ENCODE assay signal across 25 cellular contexts in genomic region chr7:71329030-71329668, GRCh38.
"Had no signal": no experiment of that assay in that cellular context is flagged by ENCODE, and none has a peak within 500 bp of the region (broad histone marks: within the 10 kb centered on the region; RNA-seq: fewer than 3 reads in every experiment).

No MANE protein-coding gene starts in this region.

- H3K4me1 ChIP-seq: suprapubic skin, upper lobe of right lung had no signal

- H3K4me3 Mint-ChIP-seq: activated CD4-positive, alpha-beta T cell treated with anti-CD3 and anti-CD28 coated beads, Interleukin-2, amount 10 ng/mL, durations not matched to agents 7 days and 5 days; activated CD8-positive, alpha-beta T cell treated with anti-CD3 and anti-CD28 coated beads for 36 hours; central memory CD8-positive, alpha-beta T cell; naive thymus-derived CD8-positive, alpha-beta T cell; stimulated activated naive B cell treated with anti-CD40 and anti-IgM and Interleukin-4, amounts not matched to agents 10 μg/mL and 1 μg/mL and 100 μg/mL, for 72 hours; T-helper 1 cell treated with Interleukin-12 subunit alpha and Interleukin-12 subunit beta and Interleukin-4 antibody, amounts not matched to agents 30 μg/mL and 1 μg/mL, for 36 hours had no signal

- H3K4me2 ChIP-seq: smooth muscle cell had no signal

- H3K27me3 ChIP-seq: gastrocnemius medialis, neutrophil, suprapubic skin, tibial artery, upper lobe of right lung had no signal

- DNase-seq: activated CD4-positive, alpha-beta T cell treated with anti-CD3 and anti-CD28 coated beads for 1 hour; activated CD4-positive, alpha-beta T cell treated with anti-CD3 and anti-CD28 coated beads, Interleukin-2, amount 10 ng/mL, durations not matched to agents 7 days and 5 days; activated CD8-positive, alpha-beta T cell treated with anti-CD3 and anti-CD28 coated beads for 36 hours; activated T-cell treated with anti-CD3 and anti-CD28 coated beads, Interleukin-2, amount 50 U/mL, for 48 hours; dermis blood vessel endothelial cell; effector CD4-positive, alpha-beta T cell; gastrocnemius medialis; glutamatergic neuron; left ventricle myocardium superior; naive thymus-derived CD8-positive, alpha-beta T cell; stimulated activated CD4-positive, alpha-beta T cell treated with anti-CD3 and anti-CD28 coated beads, Interleukin-15, amount 100 ng/mL, for 24 hours; stimulated activated CD4-positive, alpha-beta T cell treated with anti-CD3 and anti-CD28 coated beads, Interleukin-2, amount 100 ng/mL, for 24 hours; stimulated activated naive B cell treated with anti-CD40 and anti-IgM and Interleukin-4, amounts not matched to agents 10 μg/mL and 1 μg/mL and 100 μg/mL, for 72 hours; SW 1271; T-helper 9 cell; tibial artery; upper lobe of right lung had no signal

- H3K27ac ChIP-seq: gastrocnemius medialis, neutrophil, suprapubic skin, tibial artery, upper lobe of right lung had no signal

- H3K36me3 Mint-ChIP-seq: activated naive CD4-positive, alpha-beta T cell treated with anti-CD3 and anti-CD28 coated beads, Interleukin-2, amount 50 U/mL, for 72 hours; naive thymus-derived CD8-positive, alpha-beta T cell; stimulated activated naive B cell treated with anti-CD40 and anti-IgM and Interleukin-4, amounts not matched to agents 10 μg/mL and 1 μg/mL and 100 μg/mL, for 72 hours had no signal

- H3K36me3 ChIP-seq: gastrocnemius medialis, neutrophil, suprapubic skin, tibial artery, upper lobe of right lung had no signal

- ATAC-seq: activated CD8-positive, alpha-beta T cell treated with anti-CD3 and anti-CD28 coated beads for 36 hours; activated naive CD4-positive, alpha-beta T cell treated with anti-CD3 and anti-CD28 coated beads, Interleukin-2, amount 50 U/mL, for 72 hours; left ventricle myocardium superior; naive thymus-derived CD8-positive, alpha-beta T cell; sciatic nerve; stimulated activated naive B cell treated with anti-CD40 and anti-IgM and Interleukin-4, amounts not matched to agents 10 μg/mL and 1 μg/mL and 100 μg/mL, for 72 hours; upper lobe of right lung had no signal

- H3K4me1 Mint-ChIP-seq: activated CD4-positive, alpha-beta T cell treated with anti-CD3 and anti-CD28 coated beads, Interleukin-2, amount 10 ng/mL, durations not matched to agents 7 days and 5 days; central memory CD8-positive, alpha-beta T cell; naive thymus-derived CD8-positive, alpha-beta T cell; stimulated activated naive B cell treated with anti-CD40 and anti-IgM and Interleukin-4, amounts not matched to agents 10 μg/mL and 1 μg/mL and 100 μg/mL, for 72 hours had no signal

- H3K27me3 Mint-ChIP-seq: activated CD4-positive, alpha-beta T cell treated with anti-CD3 and anti-CD28 coated beads, Interleukin-2, amount 10 ng/mL, durations not matched to agents 7 days and 5 days; activated CD8-positive, alpha-beta T cell treated with anti-CD3 and anti-CD28 coated beads for 36 hours; central memory CD8-positive, alpha-beta T cell; naive thymus-derived CD8-positive, alpha-beta T cell; stimulated activated naive B cell treated with anti-CD40 and anti-IgM and Interleukin-4, amounts not matched to agents 10 μg/mL and 1 μg/mL and 100 μg/mL, for 72 hours had no signal

- H3K9me3 ChIP-seq: gastrocnemius medialis, neutrophil, suprapubic skin, tibial artery, upper lobe of right lung had no signal

- H3K4me3 ChIP-seq: gastrocnemius medialis, smooth muscle cell, suprapubic skin, tibial artery, upper lobe of right lung had no signal

- H3K27ac Mint-ChIP-seq: activated CD4-positive, alpha-beta T cell treated with anti-CD3 and anti-CD28 coated beads, Interleukin-2, amount 10 ng/mL, durations not matched to agents 7 days and 5 days; activated CD8-positive, alpha-beta T cell treated with anti-CD3 and anti-CD28 coated beads for 36 hours; activated naive CD4-positive, alpha-beta T cell treated with anti-CD3 and anti-CD28 coated beads, Interleukin-2, amount 50 U/mL, for 72 hours; activated T-helper 2 cell treated with anti-CD3 and anti-CD28 coated beads, Interferon-gamma antibody, Interleukin-2, Interleukin-4, amounts not matched to agents 10 μg/mL and 5 μg/mL and 100 μg/mL, durations not matched to agents 14 hours and 24 hours and 36 hours; naive thymus-derived CD8-positive, alpha-beta T cell; stimulated activated naive B cell treated with anti-CD40 and anti-IgM and Interleukin-4, amounts not matched to agents 10 μg/mL and 1 μg/mL and 100 μg/mL, for 72 hours; T-helper 1 cell treated with Interleukin-12 subunit alpha and Interleukin-12 subunit beta and Interleukin-4 antibody, amounts not matched to agents 30 μg/mL and 1 μg/mL, for 36 hours had no signal
